ENCODE assay signal across 9 cellular contexts in the genomic region with DNA sequence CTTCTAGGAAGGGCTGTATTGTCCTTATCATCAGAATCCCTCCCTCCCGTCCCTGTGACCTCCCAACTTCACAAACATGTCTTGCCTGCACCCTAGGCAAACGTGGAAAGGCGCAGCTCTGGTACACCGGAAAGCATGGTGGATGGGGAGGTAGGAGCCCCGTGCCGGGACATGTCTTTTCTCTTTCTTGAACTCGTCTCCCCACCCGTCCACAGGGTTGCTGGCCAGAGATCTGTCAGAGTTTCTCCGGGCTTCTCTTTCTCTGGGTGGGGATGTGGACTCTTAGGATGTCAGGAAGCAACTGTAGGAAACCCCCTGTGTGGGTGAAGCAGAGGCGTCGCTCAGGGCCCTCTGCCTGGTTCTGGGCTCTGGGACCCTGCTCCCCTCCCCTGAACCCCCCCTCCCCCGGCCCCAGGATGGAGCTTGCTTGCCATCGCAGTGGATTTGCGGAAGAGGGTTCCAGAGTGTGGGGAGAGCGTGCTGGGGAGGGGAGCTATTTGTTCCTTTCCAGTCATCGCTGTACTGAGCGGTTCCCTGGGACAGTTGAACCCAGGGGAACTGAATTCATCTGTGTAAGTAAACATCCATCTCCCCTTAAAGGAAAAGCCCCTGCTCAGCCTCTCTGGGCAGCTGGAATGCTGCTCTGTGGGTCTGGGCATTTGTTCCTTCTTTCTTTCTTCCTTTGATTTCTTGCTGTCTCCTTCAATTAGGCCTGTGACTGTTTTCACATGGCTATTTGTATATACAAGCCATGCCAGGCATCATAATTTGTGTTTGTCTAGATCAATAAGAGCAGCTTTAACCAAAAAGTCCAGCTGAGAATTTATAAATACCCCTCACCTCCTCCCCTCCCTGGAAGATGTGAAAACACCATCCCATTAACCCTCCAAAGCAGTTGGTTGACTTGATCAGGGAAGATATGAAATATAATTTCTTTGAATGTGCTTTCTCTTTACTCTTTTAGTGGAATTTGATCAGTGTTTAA.
DNase-seq lines count a peak whose midpoint lies in the region; ATAC-seq and TF ChIP-seq lines count a peak whose summit lies in the region.
"Had no signal": no experiment of that assay in that cellular context is flagged by ENCODE, and none has a peak within 500 bp of the region (broad histone marks: within the 10 kb centered on the region; RNA-seq: fewer than 3 reads in every experiment).

No MANE protein-coding gene starts in this region.

- no peak overlapping the region for H2BK5ac ChIP-seq in H9 (ENCODE audit: insufficient read length, low read length)

- no peak overlapping the region for H2AK5ac ChIP-seq in H9 (ENCODE audit: insufficient read length, low read length)

- no peak overlapping the region for H3T11ph ChIP-seq in H9 (ENCODE audit: low read length)

- H3K36me3 Mint-ChIP-seq in H9 (ENCODE audit: insufficient read depth in 1 of 3, low read depth in 3 of 3): no peaks in the 10 kb centered on the region
- peaks cover 28% of the 10 kb centered on the region for H3K36me3 Mint-ChIP-seq in activated B cell treated with CpG ODN at 0.5 μM for 24 hours (ENCODE audit: low read depth)

- no peaks in the 10 kb centered on the region for H3K23me2 ChIP-seq in H9 (ENCODE audit: insufficient read length, low read depth, low read length, poor library complexity, severe bottlenecking)

- no peak for TF ChIP-seq EP300 in sigmoid colon (IDR thresholded peaks at IDR 0.05)

- H3K9ac ChIP-seq in H9 (ENCODE audit: extremely low read depth, insufficient read length, low read length): no peak overlapping the region
- H3K9ac ChIP-seq: parathyroid adenoma had no signal

- peaks cover 5% of the 10 kb centered on the region; the same call in 1 of the 2 replicates for H3K4me1 ChIP-seq in H9 (ENCODE audit: insufficient read depth, low read length)
- peaks cover 0 to 100% (median 99%) of the 10 kb centered on the region in 4 donors for H3K4me1 ChIP-seq in sigmoid colon

- H3K36me3 ChIP-seq in sigmoid colon: no peaks in the 10 kb centered on the region

- no peaks in the 10 kb centered on the region for H3K79me1 ChIP-seq in H9 (ENCODE audit: insufficient read depth, low read depth, low read length, poor library complexity, severe bottlenecking)

- POLR2A ChIA-PET in activated B cell treated with CpG ODN at 0.5 μM for 24 hours (lab: Charles Lee): interaction anchor here (0.6 to 1.7 kb wide), 4 partner anchors 13 to 57 kb away, joined by 3 to 7 read pairs (median 4); no protein-coding TSS in a partner anchor

- H3K14ac ChIP-seq in H9 (ENCODE audit: insufficient read depth, low read length): no peak overlapping the region

- no peak overlapping the region for H3K4ac ChIP-seq in H9 (ENCODE audit: low read depth, low read length)

- H2BK120ac ChIP-seq in H9 (ENCODE audit: low read depth, low read length, poor library complexity, severe bottlenecking): no peak overlapping the region

- no peak overlapping the region for H3K18ac ChIP-seq in H9 (ENCODE audit: insufficient read length, low read depth, low read length)

- no peak overlapping the region for H4K91ac ChIP-seq in H9 (ENCODE audit: insufficient read length, low read depth, low read length)

- DNase-seq in H9 (no peak), activated B cell treated with CpG ODN at 0.5 μM for 24 hours (no peak), cardiac septum (ENCODE audit: low spot score) (peak; percentile 73), sigmoid colon (peak; percentile 69), NK-92 (lab: John Stamatoyannopoulos, UW; ENCODE audit: unreplicated experiment) (no peak), occipital lobe (lab: John Stamatoyannopoulos, UW) (no peak)
- no peak for DNase-seq in stimulated activated CD4-positive, alpha-beta T cell treated with anti-CD3 and anti-CD28 coated beads, Interleukin-2, amount 100 ng/mL, for 24 hours

- H3K56ac ChIP-seq in H9 (ENCODE audit: insufficient read length, low read depth, low read length): no peak overlapping the region

- H2AFZ ChIP-seq in H9 (ENCODE audit: low read length): no peak overlapping the region
- H2AFZ ChIP-seq: parathyroid adenoma had no signal

- CTCF ChIA-PET in activated B cell treated with CpG ODN at 0.5 μM for 24 hours (lab: Charles Lee): interaction anchor here (1.2 kb wide), 1 partner anchor 192 kb away, joined by 3 read pairs; no protein-coding TSS in a partner anchor

- peaks cover 71 to 77% of the 10 kb centered on the region in 2 experiments for H3K4me1 Mint-ChIP-seq in H9
- H3K4me1 Mint-ChIP-seq in activated B cell treated with CpG ODN at 0.5 μM for 24 hours: peaks cover 98% of the 10 kb centered on the region

- H3K27me3 ChIP-seq in H9 (ENCODE audit: insufficient read depth, low read length) (no peaks in the 10 kb centered on the region), sigmoid colon (no peaks in the 10 kb centered on the region)

- H3K4me2 ChIP-seq in H9 (ENCODE audit: insufficient read depth, insufficient read length, low read length): no peak overlapping the region

- H4K5ac ChIP-seq in H9 (ENCODE audit: insufficient read length, low read depth, low read length): no peak overlapping the region

- no peaks in the 10 kb centered on the region for H4K20me1 ChIP-seq in H9 (ENCODE audit: control insufficient read depth, insufficient read depth, insufficient read length)

- H3K9me3 Mint-ChIP-seq in H9 (no peaks in the 10 kb centered on the region), activated B cell treated with CpG ODN at 0.5 μM for 24 hours (no peaks in the 10 kb centered on the region)

- TF ChIP-seq POLR2A in sigmoid colon (IDR thresholded peaks at IDR 0.05): no peak

- H3K79me2 ChIP-seq in H9 (ENCODE audit: insufficient read depth, low read length): no peaks in the 10 kb centered on the region

- H3K27me3 Mint-ChIP-seq in H9 (ENCODE audit: low read depth) (no peaks in the 10 kb centered on the region), activated B cell treated with CpG ODN at 0.5 μM for 24 hours (no peaks in the 10 kb centered on the region)

- H3K27ac Mint-ChIP-seq in H9 (peak overlapping the region in 2 of 3 experiments; percentile 78 to 92; a peak in 5 of 7 replicates), activated B cell treated with CpG ODN at 0.5 μM for 24 hours (peak overlapping the region; percentile 63)

- ATAC-seq in activated B cell treated with CpG ODN at 0.5 μM for 24 hours (ENCODE audit: low read depth) (no peak), GM19035 (IDR thresholded peaks at IDR 0.05; ENCODE audit: unreplicated experiment) (no peak)

- peak overlapping the region in 2 of 4 donors; percentile 5 to 14 for H3K4me3 ChIP-seq in sigmoid colon

- no peak overlapping the region for H3K23ac ChIP-seq in H9 (ENCODE audit: insufficient read length, low read depth, low read length)

- intact Hi-C loops in activated B cell treated with CpG ODN at 0.5 μM for 24 hours (cut with micrococcal nuclease) (no loop called here), cardiac septum (cut with DNase I) (no loop called here), sigmoid colon (cut with DNase I) (loop anchor here (5.0 kb wide), 1 partner anchor 114 kb away; the partner anchor contains the start of genes AAGAB and IQCH)

- no CpG with 5 or more reads among the region's 17 CpGs for WGBS in H9 (ENCODE audit: extremely low coverage, insufficient read length, low lambda C conversion rate)
- 75 to 87% methylated on average over 17 of the region's 17 CpGs for WGBS in sigmoid colon, 2 donors

- no peak overlapping the region for H2BK20ac ChIP-seq in H9 (ENCODE audit: low read depth, low read length, poor library complexity, severe bottlenecking)

- H3K9me3 ChIP-seq in H9 (ENCODE audit: control insufficient read depth, low read depth, low read length) (no peaks in the 10 kb centered on the region), sigmoid colon (no peaks in the 10 kb centered on the region)

- no peak overlapping the region for H4K8ac ChIP-seq in H9 (replicated peaks; ENCODE audit: insufficient read length, low read depth, low read length)

- H2BK15ac ChIP-seq in H9 (ENCODE audit: low read depth, low read length): no peak overlapping the region

- H3K27ac ChIP-seq in H9 (ENCODE audit: insufficient read length, low read depth, low read length) (no peak overlapping the region), sigmoid colon (peak overlapping the region; percentile 69 to 85 (median 82))
- H3K27ac ChIP-seq: parathyroid adenoma had no signal

- TF ChIP-seq CTCF in H9 (conservative IDR thresholded peaks at IDR 0.05) (no peak), activated B cell treated with CpG ODN at 0.5 μM for 24 hours (IDR thresholded peaks at IDR 0.05) (no peak), sigmoid colon (IDR thresholded peaks at IDR 0.05) (no peak)

- H3K4me3 Mint-ChIP-seq in H9: no peak overlapping the region; a peak in 2 of 5 replicates
- peak overlapping the region; percentile 15 for H3K4me3 Mint-ChIP-seq in activated B cell treated with CpG ODN at 0.5 μM for 24 hours

- no peak overlapping the region for H2BK12ac ChIP-seq in H9 (ENCODE audit: insufficient read length, low read depth, low read length)

Comparison
In these comparisons a context has a peak if more than half of its experiments do, and no peak if none do; other contexts are left out.
1. DNase-seq: peak in cardiac septum (single experiment) and sigmoid colon (single experiment); none in H9 (single experiment), activated B cell treated with CpG ODN at 0.5 μM for 24 hours (single experiment), stimulated activated CD4-positive, alpha-beta T cell treated with anti-CD3 and anti-CD28 coated beads, Interleukin-2, amount 100 ng/mL, for 24 hours (0 of 2), NK-92 (single experiment) and occipital lobe (single experiment).